ENCODE assay signal across 20 cellular contexts in genomic region chr15:78427985-78428384, GRCh38.
"Had no signal": no experiment of that assay in that cellular context is flagged by ENCODE, and none has a peak within 500 bp of the region (broad histone marks: within the 10 kb centered on the region; RNA-seq: fewer than 3 reads in every experiment).

No MANE protein-coding gene starts in this region.

- H3K4me3 Mint-ChIP-seq: naive thymus-derived CD4-positive, alpha-beta T cell; nephron progenitor cell; stimulated activated memory B cell treated with anti-CD40 and anti-IgM and Interleukin-4, amounts not matched to agents 10 μg/mL and 1 μg/mL and 100 μg/mL, for 72 hours had no signal

- H3K4me1 Mint-ChIP-seq: stimulated activated memory B cell treated with anti-CD40 and anti-IgM and Interleukin-4, amounts not matched to agents 10 μg/mL and 1 μg/mL and 100 μg/mL, for 72 hours had no signal

- DNase-seq: cortex of kidney; dorsolateral prefrontal cortex; effector CD8-positive, alpha-beta T cell; foreskin melanocyte; head of caudate nucleus; hippocampal formation; left colon; left ventricle myocardium superior; mesendoderm; naive thymus-derived CD4-positive, alpha-beta T cell; nephron progenitor cell; spleen; stimulated activated CD4-positive, alpha-beta T cell treated with anti-CD3 and anti-CD28 coated beads, Interleukin-15, amount 100 ng/mL, for 24 hours; stimulated activated CD4-positive, alpha-beta T cell treated with anti-CD3 and anti-CD28 coated beads, Interleukin-1b, Interleukin-23, amount 100 ng/mL, for 48 hours; stimulated activated CD4-positive, alpha-beta T cell treated with anti-CD3 and anti-CD28 coated beads, Interleukin-4, amount 100 ng/mL, for 24 hours; stomach; substantia nigra; trophoblast cell had no signal

- H3K36me3 Mint-ChIP-seq: naive thymus-derived CD4-positive, alpha-beta T cell; stimulated activated memory B cell treated with anti-CD40 and anti-IgM and Interleukin-4, amounts not matched to agents 10 μg/mL and 1 μg/mL and 100 μg/mL, for 72 hours had no signal

- H3K9me3 Mint-ChIP-seq: naive thymus-derived CD4-positive, alpha-beta T cell; stimulated activated memory B cell treated with anti-CD40 and anti-IgM and Interleukin-4, amounts not matched to agents 10 μg/mL and 1 μg/mL and 100 μg/mL, for 72 hours had no signal

- H3K27ac Mint-ChIP-seq: nephron progenitor cell; stimulated activated memory B cell treated with anti-CD40 and anti-IgM and Interleukin-4, amounts not matched to agents 10 μg/mL and 1 μg/mL and 100 μg/mL, for 72 hours had no signal

- ATAC-seq: left colon; left ventricle myocardium superior; naive thymus-derived CD4-positive, alpha-beta T cell; sciatic nerve; stimulated activated memory B cell treated with anti-CD40 and anti-IgM and Interleukin-4, amounts not matched to agents 10 μg/mL and 1 μg/mL and 100 μg/mL, for 72 hours had no signal
